Comparison of ENCODE assay signal across 14 cellular contexts in the genomic region with DNA sequence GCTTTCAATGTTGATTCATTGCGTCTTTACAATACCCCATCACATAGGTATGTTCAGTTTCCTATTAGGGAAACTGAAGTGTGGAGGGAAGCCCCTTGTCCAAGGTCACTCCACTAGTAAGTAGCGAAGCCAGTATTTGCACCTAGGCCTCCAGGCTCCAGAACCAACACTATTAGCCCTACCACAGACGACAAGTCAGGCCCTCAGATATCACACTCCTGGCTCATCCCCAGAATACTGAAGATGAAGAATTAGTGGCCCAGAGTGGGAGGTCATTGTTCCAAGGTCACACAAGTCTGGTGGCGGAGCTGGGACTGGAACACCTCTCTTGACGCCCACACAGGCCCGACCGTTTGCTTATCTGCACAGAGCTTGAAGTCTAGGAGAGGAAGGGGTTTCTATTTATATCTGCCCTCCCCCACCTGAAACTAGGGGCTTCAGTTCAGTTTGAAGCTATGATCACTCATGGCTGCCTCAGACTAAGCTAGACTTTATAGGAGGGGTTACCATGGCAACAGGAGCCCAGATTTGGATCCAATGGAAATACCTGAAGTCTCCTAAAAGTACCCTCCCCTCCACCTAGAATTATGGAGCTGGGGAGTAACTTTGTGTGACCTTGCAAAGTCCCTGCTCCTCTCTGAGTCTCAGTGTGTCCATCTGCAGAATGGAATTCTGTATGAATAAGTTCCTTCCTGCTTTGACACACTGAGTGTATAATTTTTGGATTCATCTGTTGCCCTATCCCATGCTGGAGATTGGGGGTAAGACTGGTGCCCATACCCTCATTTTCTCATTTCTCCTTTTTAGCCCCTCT. TPM values are rescaled to one million over a fixed set of nuclear protein-coding genes. Genes with fewer than 3 reads are reported as not detected.
DNase-seq lines count a peak whose midpoint lies in the region; ATAC-seq and TF ChIP-seq lines count a peak whose summit lies in the region.
"Had no signal": no experiment of that assay in that cellular context is flagged by ENCODE, and none has a peak within 500 bp of the region (broad histone marks: within the 10 kb centered on the region; RNA-seq: fewer than 3 reads in every experiment).

No MANE protein-coding gene starts in this region.

- H3K4me1 ChIP-seq in right atrium auricular region (peaks cover 0 to 39% of the 10 kb centered on the region in 2 donors), skeletal muscle tissue (ENCODE audit: control insufficient read depth in 3 of 3, insufficient read depth in 3 of 3, low read length in 3 of 3) (peaks cover 39 to 53% (median 52%) of the 10 kb centered on the region in 3 donors)

- no peak for TF ChIP-seq CTCF in right atrium auricular region (IDR thresholded peaks at IDR 0.05)

- ATAC-seq in GM18858 (IDR thresholded peaks at IDR 0.05; ENCODE audit: unreplicated experiment) = no peak
- ATAC-seq in GM18517 (IDR thresholded peaks at IDR 0.05; ENCODE audit: unreplicated experiment) = no peak
- ATAC-seq: GM12878, left colon had no signal

- DNase-seq in NCI-H748 (lab: John Stamatoyannopoulos, UW; ENCODE audit: unreplicated experiment) (peak; percentile 28), NCI-H748 treated with DMSO at 0.1 percent for 48 hours (lab: John Stamatoyannopoulos, UW) (no peak), OCI-M1 (lab: John Stamatoyannopoulos, UW) (peak; percentile 30), right atrium auricular region (ENCODE audit: low spot score) (no peak)
- DNase-seq in activated CD4-positive, CD25-positive, alpha-beta regulatory T cell (lab: John Stamatoyannopoulos, UW) = no peak
- DNase-seq: activated T-cell treated with anti-CD3 and anti-CD28 coated beads for 4 hours, left colon, NCI-H446, uterus had no signal

- H3K4me3 ChIP-seq in right atrium auricular region (peak overlapping the region in 1 of 2 donors; percentile 68), skeletal muscle tissue (ENCODE audit: low read length in 3 of 3) (peak overlapping the region; percentile 71 to 86 (median 84))
- H3K4me3 ChIP-seq: GM12878, SJSA1, uterus had no signal

- H3K9ac ChIP-seq in skeletal muscle tissue (ENCODE audit: low read depth in 1 of 3, low read length in 3 of 3) = peak overlapping the region in 2 of 3 donors; percentile 28 to 95

- H3K36me3 ChIP-seq in right atrium auricular region (no peaks in the 10 kb centered on the region), skeletal muscle tissue (ENCODE audit: control insufficient read depth in 3 of 3, insufficient read depth in 3 of 3, low read length in 3 of 3) (peaks cover 9 to 10% (median 9%) of the 10 kb centered on the region in 3 donors)
- H3K36me3 ChIP-seq: uterus had no signal

- H3K27me3 ChIP-seq in right atrium auricular region = no peaks in the 10 kb centered on the region
- H3K27me3 ChIP-seq in skeletal muscle tissue (ENCODE audit: control insufficient read depth in 3 of 3, insufficient read depth in 3 of 3, low read length in 3 of 3) = no peaks in the 10 kb centered on the region
- H3K27me3 ChIP-seq: SJSA1, uterus had no signal

- peak overlapping the region; percentile 86 to 93 for H3K27ac ChIP-seq in right atrium auricular region
- H3K27ac ChIP-seq in skeletal muscle tissue (ENCODE audit: low read depth, low read length) = peak overlapping the region; percentile 81
- H3K27ac ChIP-seq: SJSA1 had no signal

- H3K9me3 ChIP-seq in right atrium auricular region (no peaks in the 10 kb centered on the region), skeletal muscle tissue (ENCODE audit: control insufficient read depth in 3 of 3, low read length in 3 of 3) (no peaks in the 10 kb centered on the region)
- H3K9me3 ChIP-seq: SJSA1, uterus had no signal

RNA-seq across cellular contexts. Expression of a gene that starts 2.2 kb away (rescaled TPM):
- total RNA-seq in right atrium auricular region = 100 to 1,000 TPM; 183 to 295 TPM
- 36.5 TPM for total RNA-seq in skeletal muscle tissue

RNA-seq across cellular contexts. Expression of a gene that starts 40.0 kb away (rescaled TPM):
- 10 to 100 TPM; 13.9 to 22.8 TPM for total RNA-seq in right atrium auricular region
- total RNA-seq in skeletal muscle tissue = 20.4 TPM

RNA-seq across cellular contexts. Expression of a gene that starts 48.5 kb away (rescaled TPM):
- 10 to 100 TPM in 1 of 2 donors, 1 to 10 TPM in 1; 9.8 to 10.4 TPM for total RNA-seq in right atrium auricular region
- total RNA-seq in skeletal muscle tissue = 10.4 TPM

Comparison
In these comparisons a context has a peak if more than half of its experiments do, and no peak if none do; other contexts are left out.
1. DNase-seq: peak in NCI-H748 (single experiment) and OCI-M1 (single experiment); none in NCI-H748 treated with DMSO at 0.1 percent for 48 hours (single experiment), right atrium auricular region (single experiment) and activated CD4-positive, CD25-positive, alpha-beta regulatory T cell (0 of 4).